Comparison of ENCODE assay signal across 15 cellular contexts in the genomic region with DNA sequence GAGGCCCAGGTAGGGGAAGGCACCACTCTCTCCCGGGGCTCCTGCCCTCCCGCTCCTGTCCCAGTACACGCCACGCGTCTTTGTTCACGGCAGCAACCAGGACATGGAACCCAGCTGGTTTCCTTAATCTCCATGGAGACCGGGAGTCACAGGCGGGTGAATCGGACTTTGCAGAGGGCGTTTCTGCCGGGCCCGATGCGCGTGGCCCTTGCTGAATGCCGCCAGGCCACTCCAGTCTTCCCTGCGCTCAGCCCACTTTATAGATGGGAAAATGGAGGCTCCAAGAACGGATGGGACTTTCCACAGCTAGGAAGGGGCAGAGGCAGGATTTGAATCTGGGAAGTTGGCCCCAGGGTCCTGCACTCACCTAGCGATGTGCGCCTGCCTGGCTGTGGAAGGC. TPM values are rescaled to one million over a fixed set of nuclear protein-coding genes. Genes with fewer than 3 reads are reported as not detected.
A peak's percentile ranks its signal among the peaks of the same experiment; 100 is the strongest.
DNase-seq lines count a peak whose midpoint lies in the region; ATAC-seq and TF ChIP-seq lines count a peak whose summit lies in the region.
"Had no signal": no experiment of that assay in that cellular context is flagged by ENCODE, and none has a peak within 500 bp of the region (broad histone marks: within the 10 kb centered on the region; RNA-seq: fewer than 3 reads in every experiment).

No MANE protein-coding gene starts in this region.

- peak; percentile 38 for DNase-seq in AG08395 (ENCODE audit: low spot score)
- DNase-seq in SJSA1 (ENCODE audit: low read depth in 1 of 2, low spot score in 2 of 2) = no peak
- no peak for DNase-seq in fibroblast of pulmonary artery (ENCODE audit: low read depth)
- DNase-seq in psoas muscle = no peak
- DNase-seq in stimulated activated CD4-positive, alpha-beta T cell treated with anti-CD3 and anti-CD28 coated beads, Interleukin-4, amount 100 ng/mL, for 1 hour = no peak
- no peak for DNase-seq in NCI-H128 (lab: John Stamatoyannopoulos, UW; ENCODE audit: unreplicated experiment)
- no peak for DNase-seq in stimulated activated CD4-positive, alpha-beta T cell treated with anti-CD3 and anti-CD28 coated beads, Interleukin-12 subunit alpha, Interleukin-12 subunit beta, amount 100 ng/mL, for 4 hours
- DNase-seq: activated T-cell treated with anti-CD3 and anti-CD28 coated beads, Interleukin-2, amount 50 U/mL, for 48 hours; NCI-H1417; NCI-H69; pancreas had no signal

- no peak for TF ChIP-seq CTCF in fibroblast of pulmonary artery (IDR thresholded peaks at IDR 0.05; ENCODE audit: low read length, missing control alignments)
- TF ChIP-seq CTCF in psoas muscle (IDR thresholded peaks at IDR 0.05) = no peak

- H3K36me3 ChIP-seq in SJSA1 (peaks cover 31% of the 10 kb centered on the region), psoas muscle (ENCODE audit: insufficient read depth in 1 of 2, low read depth in 1 of 2) (no peaks in the 10 kb centered on the region)
- H3K36me3 ChIP-seq: pancreas had no signal

- H3K9me3 ChIP-seq in SJSA1 (replicated peaks) (no peaks in the 10 kb centered on the region), psoas muscle (no peaks in the 10 kb centered on the region)
- H3K9me3 ChIP-seq: pancreas had no signal

- H3K27me3 ChIP-seq in SJSA1 (replicated peaks) (no peaks in the 10 kb centered on the region), psoas muscle (ENCODE audit: insufficient read depth in 3 of 3, low read length in 2 of 3) (no peaks in the 10 kb centered on the region)
- H3K27me3 ChIP-seq: pancreas had no signal

- ATAC-seq in psoas muscle (no peak), HG03378 (IDR thresholded peaks at IDR 0.05; ENCODE audit: unreplicated experiment) (no peak)
- ATAC-seq: activated CD4-positive, CD25-positive, alpha-beta regulatory T cell treated with anti-CD3 and anti-CD28 coated beads, Interleukin-2, amount 50 U/mL, for 24 hours had no signal

- H3K27ac ChIP-seq in SJSA1 (peak overlapping the region; percentile 36), psoas muscle (peak overlapping the region; percentile 77)

- no peak overlapping the region for H3K4me3 ChIP-seq in SJSA1
- peak overlapping the region; percentile 1 for H3K4me3 ChIP-seq in fibroblast of pulmonary artery (replicated peaks; ENCODE audit: low read depth, low read length)
- peak overlapping the region; percentile 39 for H3K4me3 ChIP-seq in psoas muscle
- H3K4me3 ChIP-seq: pancreas had no signal

- intact Hi-C loops in psoas muscle (cut with DNase I) = no loop called here

- peaks cover 74% of the 10 kb centered on the region for H3K4me1 ChIP-seq in SJSA1 (replicated peaks)
- peaks cover 71% of the 10 kb centered on the region for H3K4me1 ChIP-seq in psoas muscle

- 58 to 63% (median 61%) methylated on average over 19 of the region's 19 CpGs for WGBS in psoas muscle, 3 donors

RNA-seq across cellular contexts. Expression of a gene that starts 7.4 kb away (rescaled TPM):
- total RNA-seq in SJSA1 (2014; rRNA removed; shearing (Covaris generic)) = 80.1 and 91.6 TPM in 2 replicates
- total RNA-seq in psoas muscle = 10 to 100 TPM; 28.2 to 49.9 (median 31.9) TPM
- 10 to 100 TPM; 15.5 to 24.0 (median 20.7) TPM for polyA plus RNA-seq in psoas muscle

RNA-seq across cellular contexts. Expression of a gene that starts 56.1 kb away (rescaled TPM):
- total RNA-seq in SJSA1 (2014; rRNA removed; shearing (Covaris generic)) = not detected in 2 replicates
- total RNA-seq in psoas muscle = not detected
- not detected for polyA plus RNA-seq in psoas muscle
- total RNA-seq: HT1080, pancreas had no signal
- polyA plus RNA-seq: BJ, pancreas had no signal
